ENCODE assay signal across 8 cellular contexts in genomic region chr3:5690490-5690889, GRCh38.
"Had no signal": no experiment of that assay in that cellular context is flagged by ENCODE, and none has a peak within 500 bp of the region (broad histone marks: within the 10 kb centered on the region; RNA-seq: fewer than 3 reads in every experiment).

No MANE protein-coding gene starts in this region.

- H3K4me1 ChIP-seq: HAP-1 had no signal

- H2AFZ ChIP-seq: GM23248 had no signal

- H3K27ac ChIP-seq: GM23248, KMS-11 had no signal

- H3K9ac ChIP-seq: GM23248, KMS-11 had no signal

- H3K4me2 ChIP-seq: KMS-11 had no signal

- FAIRE-seq: HTR-8/SVneo had no signal

- DNase-seq: GM23248, GOT3, H7, IMR-90, KBM-7 had no signal

- H3K36me3 ChIP-seq: HAP-1 had no signal

- H3K9me3 ChIP-seq: HAP-1 had no signal

- H3K4me3 ChIP-seq: GM23248, HAP-1 had no signal
